ENCODE assay signal across 8 cellular contexts in genomic region chr9:134449180-134449916, GRCh38.
A peak's percentile ranks its signal among the peaks of the same experiment; 100 is the strongest.
DNase-seq lines count a peak whose midpoint lies in the region; ATAC-seq and TF ChIP-seq lines count a peak whose summit lies in the region.

No MANE protein-coding gene starts in this region.

- peaks cover 4% of the 10 kb centered on the region for H3K4me1 Mint-ChIP-seq in type B pancreatic cell (ENCODE audit: unreplicated experiment)

- H3K36me3 ChIP-seq in Loucy (ENCODE audit: insufficient read depth, low read length) = no peaks in the 10 kb centered on the region
- no peaks in the 10 kb centered on the region for H3K36me3 ChIP-seq in ovary

- H3K79me2 ChIP-seq in Loucy (ENCODE audit: insufficient read depth, low read length) = no peaks in the 10 kb centered on the region

- H3K9me2 ChIP-seq in Loucy (replicated peaks; ENCODE audit: low read depth, low read length) = no peaks in the 10 kb centered on the region

- H4K20me1 ChIP-seq in Loucy (ENCODE audit: insufficient read depth, low read length, poor library complexity, severe bottlenecking) = no peaks in the 10 kb centered on the region

- peak; percentile 86 for DNase-seq in DMS 273 treated with DMSO at 0.1 percent for 48 hours (lab: John Stamatoyannopoulos, UW)
- DNase-seq in SK-N-DZ (ENCODE audit: low spot score) = peak; percentile 91
- peak; percentile 84 for DNase-seq in activated naive CD4-positive, alpha-beta T cell treated with Interleukin-2 at 50 U/mL for 16 hours
- peak; percentile 89 for DNase-seq in globus pallidus (ENCODE audit: low spot score)
- peak; percentile 88 to 92 (median 89) for DNase-seq in ovary
- peak; percentile 91 for DNase-seq in type B pancreatic cell (ENCODE audit: extremely low spot score, unreplicated experiment)

- peak; percentile 82 for ATAC-seq in GM21529 (IDR thresholded peaks at IDR 0.05; ENCODE audit: unreplicated experiment)

- H3K27ac Mint-ChIP-seq in type B pancreatic cell = peak overlapping the region; percentile 70

- no peak overlapping the region for H3K4me3 Mint-ChIP-seq in type B pancreatic cell

- H3K27me3 ChIP-seq in Loucy (ENCODE audit: insufficient read depth, low read length, poor library complexity, severe bottlenecking) (no peaks in the 10 kb centered on the region), ovary (no peaks in the 10 kb centered on the region)

- no peak overlapping the region for H3K9ac ChIP-seq in Loucy (ENCODE audit: low read depth, low read length, poor library complexity, severe bottlenecking)

- peaks cover 7% of the 10 kb centered on the region for H3K27me3 Mint-ChIP-seq in type B pancreatic cell

- TF ChIP-seq EP300 in ovary (IDR thresholded peaks at IDR 0.05) = no peak

- H3K4me1 ChIP-seq in Loucy (ENCODE audit: insufficient read depth, low read length, poor library complexity, severe bottlenecking) (peaks cover 16% of the 10 kb centered on the region), ovary (ENCODE audit: insufficient read depth) (no peaks in the 10 kb centered on the region)

- no peaks in the 10 kb centered on the region for H3F3A ChIP-seq in Loucy (ENCODE audit: low read depth)

- H3K4me3 ChIP-seq in Loucy (ENCODE audit: low read length, poor library complexity, severe bottlenecking) (no peak overlapping the region), ovary (no peak overlapping the region)

- TF ChIP-seq CTCF in Loucy (conservative IDR thresholded peaks at IDR 0.05; ENCODE audit: low read length) (peak; percentile 82), ovary (IDR thresholded peaks at IDR 0.05) (peak; percentile 79 to 95 (median 90)), type B pancreatic cell (conservative IDR thresholded peaks at IDR 0.05) (peak; percentile 88)

- peaks cover 9% of the 10 kb centered on the region; the same call in 1 of the 2 replicates for H3K9me3 ChIP-seq in Loucy (ENCODE audit: insufficient read depth, low read depth, low read length)
- H3K9me3 ChIP-seq in ovary = no peaks in the 10 kb centered on the region

- TF ChIP-seq POLR2A in ovary (IDR thresholded peaks at IDR 0.05) = no peak

- H3K4me2 ChIP-seq in Loucy (ENCODE audit: low read depth, low read length, poor library complexity, severe bottlenecking) = peak overlapping the region; percentile 30

- intact Hi-C loops in ovary (cut with DNase I) = loop anchor here in 2 of 4 donors (5.0 kb wide), 2 partner anchors 288 to 293 kb away; no protein-coding TSS in a partner anchor

- H3K36me3 Mint-ChIP-seq in type B pancreatic cell = peaks cover 3% of the 10 kb centered on the region

- H3K9me3 Mint-ChIP-seq in type B pancreatic cell = peaks cover 8% of the 10 kb centered on the region

- H2AFZ ChIP-seq in Loucy (ENCODE audit: low read length) = no peak overlapping the region

- WGBS in ovary, 3 donors = 19 to 23% (median 20%) methylated on average over 10 of the region's 10 CpGs

- no peak overlapping the region for H3K27ac ChIP-seq in ovary
